ENCODE assay signal across 13 cellular contexts in the genomic region with DNA sequence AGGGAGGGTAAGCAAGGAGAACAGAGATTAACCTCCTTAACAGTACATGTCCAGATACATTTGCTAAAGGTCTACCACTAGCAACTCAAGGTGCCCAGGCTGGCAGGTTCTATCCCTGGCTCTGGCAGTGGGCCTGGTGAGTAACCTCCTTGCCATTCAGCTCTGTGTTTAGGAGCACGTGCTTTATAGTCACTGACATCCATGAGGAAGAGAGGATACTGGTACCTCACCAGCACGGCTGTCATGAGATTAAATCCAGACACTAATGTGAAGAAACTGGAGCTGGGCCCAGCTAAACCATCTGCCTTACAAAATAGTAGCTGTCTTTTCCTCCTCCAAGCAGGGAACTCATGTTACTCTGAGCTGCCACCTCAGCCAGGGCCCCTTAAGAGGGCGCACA. TPM values are rescaled to one million over a fixed set of nuclear protein-coding genes. Genes with fewer than 3 reads are reported as not detected.
A peak's percentile ranks its signal among the peaks of the same experiment; 100 is the strongest.
DNase-seq lines count a peak whose midpoint lies in the region; ATAC-seq and TF ChIP-seq lines count a peak whose summit lies in the region.
"Had no signal": no experiment of that assay in that cellular context is flagged by ENCODE, and none has a peak within 500 bp of the region (broad histone marks: within the 10 kb centered on the region; RNA-seq: fewer than 3 reads in every experiment).

No MANE protein-coding gene starts in this region.

- H3K79me2 ChIP-seq in GM23248 (ENCODE audit: insufficient read depth), result peaks cover 17% of the 10 kb centered on the region

- no peaks in the 10 kb centered on the region for H4K20me1 ChIP-seq in GM23248 (ENCODE audit: insufficient read depth)

- H3K27me3 ChIP-seq in GM23248 (replicated peaks; ENCODE audit: insufficient read depth), result no peaks in the 10 kb centered on the region
- H3K27me3 ChIP-seq in subcutaneous abdominal adipose tissue (ENCODE audit: control insufficient read depth in 5 of 5, insufficient read depth in 4 of 5, low read length in 5 of 5), result peaks cover 0 to 8% (median 0%) of the 10 kb centered on the region in 5 donors

- H3K4me1 ChIP-seq in GM23248 (ENCODE audit: insufficient read depth), result peaks cover 20% of the 10 kb centered on the region
- peaks cover 0 to 33% (median 9%) of the 10 kb centered on the region in 5 donors for H3K4me1 ChIP-seq in subcutaneous abdominal adipose tissue (ENCODE audit: control insufficient read depth in 5 of 5, insufficient read depth in 5 of 5, low read length in 5 of 5)

- H3K36me3 ChIP-seq in GM23248 (ENCODE audit: low read depth) (no peaks in the 10 kb centered on the region), subcutaneous abdominal adipose tissue (ENCODE audit: control insufficient read depth in 5 of 5, insufficient read depth in 5 of 5, low read length in 5 of 5) (no peaks in the 10 kb centered on the region)

- no peak overlapping the region for H3K4me3 Mint-ChIP-seq in activated T-cell treated with anti-CD3 and anti-CD28 coated beads, Interleukin-2, amount 50 U/mL, for 4 hours
- H3K4me3 Mint-ChIP-seq: central memory CD8-positive, alpha-beta T cell had no signal

- in situ Hi-C loops in GM23248 (cut with MboI), result no loop called here

- 0 to 7% methylated on average over 2 to 3 of the region's 3 CpGs for WGBS in GM23248 (ENCODE audit: low coverage in 1 of 2, low lambda C conversion rate in 2 of 2, missing lambda C conversion rate in 2 of 2), 2 experiments

- H3K9ac ChIP-seq in GM23248, result no peak overlapping the region
- no peak overlapping the region for H3K9ac ChIP-seq in subcutaneous abdominal adipose tissue (ENCODE audit: low read length in 5 of 5)

- peak overlapping the region; percentile 45 for H3K27ac ChIP-seq in GM23248
- H3K27ac ChIP-seq in subcutaneous abdominal adipose tissue (ENCODE audit: low read depth, low read length), result peak overlapping the region; percentile 66

- H3F3A ChIP-seq in GM23248 (ENCODE audit: insufficient read depth), result no peaks in the 10 kb centered on the region

- H3K27me3 Mint-ChIP-seq in activated T-cell treated with anti-CD3 and anti-CD28 coated beads, Interleukin-2, amount 50 U/mL, for 4 hours (ENCODE audit: low read depth), result no peaks in the 10 kb centered on the region
- H3K27me3 Mint-ChIP-seq: central memory CD8-positive, alpha-beta T cell had no signal

- DNase-seq in GM23248, result peak; percentile 74
- peak; percentile 14 for DNase-seq in fibroblast of the conjunctiva (ENCODE audit: low read depth)
- no peak for DNase-seq in activated T-cell treated with anti-CD3 and anti-CD28 coated beads, Interleukin-2, amount 50 U/mL, for 4 hours
- no peak for DNase-seq in T-helper 1 cell
- DNase-seq in GM19240 (ENCODE audit: insufficient read length, low spot score), result no peak
- DNase-seq: activated CD4-positive, alpha-beta T cell treated with anti-CD3 and anti-CD28 coated beads for 48 hours; activated effector memory CD4-positive, alpha-beta T cell treated with Interleukin-2 at 50 U/mL for 16 hours; NCI-H1105; stimulated activated CD4-positive, alpha-beta T cell treated with anti-CD3 and anti-CD28 coated beads, Interleukin-4, amount 100 ng/mL, for 4 hours had no signal

- no peak overlapping the region for H3K4me3 ChIP-seq in GM23248
- no peak overlapping the region for H3K4me3 ChIP-seq in subcutaneous abdominal adipose tissue (ENCODE audit: low read depth in 1 of 5, low read length in 5 of 5)

- no peaks in the 10 kb centered on the region for H3K9me2 ChIP-seq in GM23248 (ENCODE audit: insufficient read depth)

- peaks cover 11% of the 10 kb centered on the region for H3K4me1 Mint-ChIP-seq in activated T-cell treated with anti-CD3 and anti-CD28 coated beads, Interleukin-2, amount 50 U/mL, for 4 hours (ENCODE audit: low read depth)

- H3K36me3 Mint-ChIP-seq in activated T-cell treated with anti-CD3 and anti-CD28 coated beads, Interleukin-2, amount 50 U/mL, for 4 hours (ENCODE audit: insufficient read depth), result no peaks in the 10 kb centered on the region

- H3K9me3 ChIP-seq in GM23248 (ENCODE audit: low read depth) (no peaks in the 10 kb centered on the region), subcutaneous abdominal adipose tissue (ENCODE audit: control insufficient read depth in 5 of 5, low read length in 5 of 5) (no peaks in the 10 kb centered on the region)

- H3K4me2 ChIP-seq in GM23248 (ENCODE audit: unreplicated experiment), result no peak overlapping the region

- ATAC-seq in SK-N-SH treated with all-trans-retinoic acid at 6 μM for 48 hours, result peak; percentile 88
- no peak for ATAC-seq in activated T-cell treated with anti-CD3 and anti-CD28 coated beads, Interleukin-2, amount 50 U/mL, for 4 hours
- ATAC-seq in GM19328 (IDR thresholded peaks at IDR 0.05; ENCODE audit: unreplicated experiment), result no peak

- no peak overlapping the region for H2AFZ ChIP-seq in GM23248

- H3K9me3 Mint-ChIP-seq in activated T-cell treated with anti-CD3 and anti-CD28 coated beads, Interleukin-2, amount 50 U/mL, for 4 hours, result no peaks in the 10 kb centered on the region
- H3K9me3 Mint-ChIP-seq: central memory CD8-positive, alpha-beta T cell had no signal

TF ChIP-seq in SK-N-SH treated with all-trans-retinoic acid at 6 μM for 48 hours, 23 proteins besides CTCF, POLR2A, EP300 and RAD21:
- TF ChIP-seq ISL1 (CRISPR knock-in tag; IDR thresholded peaks at IDR 0.05) (no peak), SNAI2 (CRISPR knock-in tag; IDR thresholded peaks at IDR 0.05) (no peak), PPARA (CRISPR knock-in tag; IDR thresholded peaks at IDR 0.05; ENCODE audit: borderline replicate concordance) (no peak)
- TF ChIP-seq, protein P1, sequence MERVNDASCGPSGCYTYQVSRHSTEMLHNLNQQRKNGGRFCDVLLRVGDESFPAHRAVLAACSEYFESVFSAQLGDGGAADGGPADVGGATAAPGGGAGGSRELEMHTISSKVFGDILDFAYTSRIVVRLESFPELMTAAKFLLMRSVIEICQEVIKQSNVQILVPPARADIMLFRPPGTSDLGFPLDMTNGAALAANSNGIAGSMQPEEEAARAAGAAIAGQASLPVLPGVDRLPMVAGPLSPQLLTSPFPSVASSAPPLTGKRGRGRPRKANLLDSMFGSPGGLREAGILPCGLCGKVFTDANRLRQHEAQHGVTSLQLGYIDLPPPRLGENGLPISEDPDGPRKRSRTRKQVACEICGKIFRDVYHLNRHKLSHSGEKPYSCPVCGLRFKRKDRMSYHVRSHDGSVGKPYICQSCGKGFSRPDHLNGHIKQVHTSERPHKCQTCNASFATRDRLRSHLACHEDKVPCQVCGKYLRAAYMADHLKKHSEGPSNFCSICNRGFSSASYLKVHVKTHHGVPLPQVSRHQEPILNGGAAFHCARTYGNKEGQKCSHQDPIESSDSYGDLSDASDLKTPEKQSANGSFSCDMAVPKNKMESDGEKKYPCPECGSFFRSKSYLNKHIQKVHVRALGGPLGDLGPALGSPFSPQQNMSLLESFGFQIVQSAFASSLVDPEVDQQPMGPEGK (CRISPR knock-in tag; IDR thresholded peaks at IDR 0.05; ENCODE audit: borderline replicate concordance), result no peak

RNA-seq across cellular contexts. Expression of gene GPRASP3, which starts 45.3 kb away (rescaled TPM):
- total RNA-seq in GM23248 (2014; rRNA removed; shearing (Covaris generic)), result 0.89 and 1.5 TPM in 2 replicates
- polyA plus RNA-seq in GM23248 (2016; fragmentation: Nextera tagmentation; extraction: Ambion mirVana), result 2.6 and 2.7 TPM in 2 replicates
- 1 to 10 TPM in 2 of 3 donors, under 1 TPM in 1; 0.87 to 1.8 (median 1.0) TPM for total RNA-seq in activated T-cell treated with anti-CD3 and anti-CD28 coated beads, Interleukin-2, amount 50 U/mL, for 4 hours

RNA-seq across cellular contexts. Expression of gene GPRASP2, which starts 53.5 kb away (rescaled TPM):
- 16.4 and 20.7 TPM in 2 replicates for total RNA-seq in GM23248 (2014; rRNA removed; shearing (Covaris generic))
- polyA plus RNA-seq in GM23248 (2016; fragmentation: Nextera tagmentation; extraction: Ambion mirVana), result 8.4 TPM in 2 replicates
- total RNA-seq in activated T-cell treated with anti-CD3 and anti-CD28 coated beads, Interleukin-2, amount 50 U/mL, for 4 hours, result under 1 TPM; 0.33 to 0.61 (median 0.42) TPM

Comparison
In these comparisons a context has a peak if more than half of its experiments do, and no peak if none do; other contexts are left out.
1. DNase-seq: peak in GM23248 (single experiment) and fibroblast of the conjunctiva (single experiment); none in activated T-cell treated with anti-CD3 and anti-CD28 coated beads, Interleukin-2, amount 50 U/mL, for 4 hours (single experiment), T-helper 1 cell (0 of 5) and GM19240 (single experiment).
2. RNA of gene GPRASP2, which starts 53.5 kb away (total RNA-seq): 16.4 to 20.7 TPM in GM23248; 0.33 to 0.61 TPM in activated T-cell treated with anti-CD3 and anti-CD28 coated beads, Interleukin-2, amount 50 U/mL, for 4 hours; every median in the first group is over 10 times any median in the second.